8 cellular contexts compared by ENCODE assay signal in the genomic region with DNA sequence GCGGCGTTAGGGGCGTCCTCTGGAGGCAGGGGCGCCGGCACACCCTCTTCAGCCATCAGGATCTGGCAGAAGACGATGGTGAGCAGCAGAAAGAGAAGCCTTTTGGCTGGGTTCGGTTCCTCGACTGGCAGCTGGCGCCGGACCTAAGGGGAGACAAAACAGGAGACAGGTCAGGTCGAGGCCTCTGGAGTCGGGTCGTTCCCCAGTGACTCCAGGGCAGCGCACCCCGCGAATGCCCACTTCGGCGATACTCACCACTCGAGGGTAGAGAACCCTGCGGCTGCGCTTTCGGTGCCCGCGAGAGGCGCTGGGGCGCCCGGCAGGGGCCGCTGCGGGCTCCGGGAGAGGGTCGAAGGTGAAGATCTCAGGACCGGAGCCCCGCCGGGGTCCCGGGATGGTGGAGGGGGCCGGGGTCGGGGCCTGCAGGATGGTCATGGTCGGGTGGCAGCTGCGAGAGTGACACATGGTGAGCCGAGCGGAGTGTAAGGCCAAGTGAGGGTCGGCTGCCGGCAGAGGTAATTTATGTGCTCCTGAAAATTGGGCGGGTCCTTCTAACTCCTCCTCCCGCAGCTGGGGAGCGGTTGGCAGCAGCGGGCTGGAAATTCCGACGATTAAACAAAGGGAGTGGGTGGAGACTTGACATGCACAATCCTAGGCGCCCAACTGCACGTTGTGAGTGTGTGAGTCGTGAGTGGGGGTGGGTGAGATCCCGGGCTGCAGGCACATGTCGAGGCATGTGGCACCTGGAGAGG. TPM values are rescaled to one million over a fixed set of nuclear protein-coding genes. Genes with fewer than 3 reads are reported as not detected.
DNase-seq lines count a peak whose midpoint lies in the region; TF ChIP-seq lines count a peak whose summit lies in the region.

A gene with protein sequence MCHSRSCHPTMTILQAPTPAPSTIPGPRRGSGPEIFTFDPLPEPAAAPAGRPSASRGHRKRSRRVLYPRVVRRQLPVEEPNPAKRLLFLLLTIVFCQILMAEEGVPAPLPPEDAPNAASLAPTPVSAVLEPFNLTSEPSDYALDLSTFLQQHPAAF (minus strand): TSS at position 494 of the 752 bp plus-strand sequence. CDS start 29 bp downstream, at position 465.

- peak within 1 kb of the TSS; percentile 97 for H3K4me3 Mint-ChIP-seq in nephron progenitor cell
- peak within 1 kb of the TSS; percentile 99 for H3K4me3 Mint-ChIP-seq in stimulated activated naive CD8-positive, alpha-beta T cell treated with anti-CD3 and anti-CD28 coated beads, Interleukin-15, Interleukin-2, amounts not matched to agents 100 ng/mL and 50 ng/mL, for 24 hours

- peaks cover 21% of the 10 kb centered on the region for H3K36me3 Mint-ChIP-seq in nephron progenitor cell (ENCODE audit: low read depth)
- peaks cover 46% of the 10 kb centered on the region for H3K36me3 Mint-ChIP-seq in stimulated activated naive CD8-positive, alpha-beta T cell treated with anti-CD3 and anti-CD28 coated beads, Interleukin-15, Interleukin-2, amounts not matched to agents 100 ng/mL and 50 ng/mL, for 24 hours (ENCODE audit: low read depth)

- H3K9me3 Mint-ChIP-seq in nephron progenitor cell, result no peaks in the 10 kb centered on the region
- no peaks in the 10 kb centered on the region for H3K9me3 Mint-ChIP-seq in stimulated activated naive CD8-positive, alpha-beta T cell treated with anti-CD3 and anti-CD28 coated beads, Interleukin-15, Interleukin-2, amounts not matched to agents 100 ng/mL and 50 ng/mL, for 24 hours

- H3K27ac Mint-ChIP-seq in nephron progenitor cell, result peak within 1 kb of the TSS; percentile 95
- peak within 1 kb of the TSS; percentile 99 for H3K27ac Mint-ChIP-seq in stimulated activated naive CD8-positive, alpha-beta T cell treated with anti-CD3 and anti-CD28 coated beads, Interleukin-15, Interleukin-2, amounts not matched to agents 100 ng/mL and 50 ng/mL, for 24 hours

- H3K27me3 Mint-ChIP-seq in nephron progenitor cell (ENCODE audit: low read depth, poor library complexity), result peaks cover 6% of the 10 kb centered on the region
- no peaks in the 10 kb centered on the region for H3K27me3 Mint-ChIP-seq in stimulated activated naive CD8-positive, alpha-beta T cell treated with anti-CD3 and anti-CD28 coated beads, Interleukin-15, Interleukin-2, amounts not matched to agents 100 ng/mL and 50 ng/mL, for 24 hours

- H3K4me1 Mint-ChIP-seq in nephron progenitor cell, result peaks cover 70% of the 10 kb centered on the region
- H3K4me1 Mint-ChIP-seq in stimulated activated naive CD8-positive, alpha-beta T cell treated with anti-CD3 and anti-CD28 coated beads, Interleukin-15, Interleukin-2, amounts not matched to agents 100 ng/mL and 50 ng/mL, for 24 hours (ENCODE audit: low read depth), result peaks cover 88% of the 10 kb centered on the region

- peak within 1 kb of the TSS; percentile 74 to 98 (median 92) for H3K4me3 ChIP-seq in Peyer's patch

- H3K27me3 ChIP-seq in Peyer's patch, result no peaks in the 10 kb centered on the region

- no peaks in the 10 kb centered on the region for H3K9me3 ChIP-seq in Peyer's patch

- peak within 1 kb of the TSS; percentile 84 to 96 (median 92) for H3K27ac ChIP-seq in Peyer's patch

- peak; percentile 22 to 78 (median 71) for TF ChIP-seq CTCF in Peyer's patch (IDR thresholded peaks at IDR 0.05)
- TF ChIP-seq CTCF in nephron progenitor cell (IDR thresholded peaks at IDR 0.05), result peak; percentile 58

- H3K36me3 ChIP-seq in Peyer's patch, result peaks cover 0 to 19% (median 0%) of the 10 kb centered on the region in 3 donors

- DNase-seq in ELR (ENCODE audit: low read depth) (peak; percentile 96), HS-27A (ENCODE audit: low read depth) (peak; percentile 86), Peyer's patch (peak; percentile 66 to 92 (median 90)), fibroblast of the conjunctiva (ENCODE audit: low read depth) (peak; percentile 75), nephron progenitor cell (peak; percentile 85), NCI-H1092 treated with DMSO at 0.1 percent for 48 hours (lab: John Stamatoyannopoulos, UW) (no peak)
- peak; percentile 73 for DNase-seq in activated T-helper 9 cell treated with anti-CD3 and anti-CD28 coated beads, Interleukin-2, amount 50 U/mL, for 16 hours (ENCODE audit: low read depth)

- peaks cover 3 to 40% (median 7%) of the 10 kb centered on the region in 4 donors for H3K4me1 ChIP-seq in Peyer's patch

- peak; percentile 93 to 96 for TF ChIP-seq POLR2A in Peyer's patch (IDR thresholded peaks at IDR 0.05)

RNA-seq across cellular contexts. Expression of the gene that starts here (rescaled TPM):
- total RNA-seq in Peyer's patch, result 10 to 100 TPM in 3 of 4 donors, 1 to 10 TPM in 1; 6.7 to 16.4 (median 13.2) TPM
